In the genomic region with DNA sequence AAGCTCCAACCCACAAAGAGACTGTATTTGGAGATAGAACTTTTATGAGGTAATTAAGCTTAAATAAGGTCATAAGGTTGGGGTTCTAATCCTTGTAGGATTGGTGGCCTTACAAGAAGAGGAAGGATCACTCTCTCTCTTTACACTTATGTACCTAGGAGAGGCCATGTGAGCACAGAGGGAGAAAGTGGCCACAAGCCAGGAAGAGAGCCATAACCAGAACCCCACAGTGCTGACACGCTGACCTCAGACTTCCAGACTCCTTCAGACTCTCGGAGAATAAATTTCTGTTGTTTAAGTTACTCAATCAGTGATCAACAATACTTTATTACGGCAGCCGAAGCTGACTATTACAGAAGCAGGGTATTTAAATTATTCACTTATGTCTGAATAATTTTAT, we compare ENCODE assay signal across 2 cellular contexts.
TF ChIP-seq lines count a peak whose summit lies in the region.

No MANE protein-coding gene starts in this region.

TF ChIP-seq in GM23338, 12 proteins besides CTCF, POLR2A, EP300 and RAD21 (continues in another document):
- TF ChIP-seq, protein P1, sequence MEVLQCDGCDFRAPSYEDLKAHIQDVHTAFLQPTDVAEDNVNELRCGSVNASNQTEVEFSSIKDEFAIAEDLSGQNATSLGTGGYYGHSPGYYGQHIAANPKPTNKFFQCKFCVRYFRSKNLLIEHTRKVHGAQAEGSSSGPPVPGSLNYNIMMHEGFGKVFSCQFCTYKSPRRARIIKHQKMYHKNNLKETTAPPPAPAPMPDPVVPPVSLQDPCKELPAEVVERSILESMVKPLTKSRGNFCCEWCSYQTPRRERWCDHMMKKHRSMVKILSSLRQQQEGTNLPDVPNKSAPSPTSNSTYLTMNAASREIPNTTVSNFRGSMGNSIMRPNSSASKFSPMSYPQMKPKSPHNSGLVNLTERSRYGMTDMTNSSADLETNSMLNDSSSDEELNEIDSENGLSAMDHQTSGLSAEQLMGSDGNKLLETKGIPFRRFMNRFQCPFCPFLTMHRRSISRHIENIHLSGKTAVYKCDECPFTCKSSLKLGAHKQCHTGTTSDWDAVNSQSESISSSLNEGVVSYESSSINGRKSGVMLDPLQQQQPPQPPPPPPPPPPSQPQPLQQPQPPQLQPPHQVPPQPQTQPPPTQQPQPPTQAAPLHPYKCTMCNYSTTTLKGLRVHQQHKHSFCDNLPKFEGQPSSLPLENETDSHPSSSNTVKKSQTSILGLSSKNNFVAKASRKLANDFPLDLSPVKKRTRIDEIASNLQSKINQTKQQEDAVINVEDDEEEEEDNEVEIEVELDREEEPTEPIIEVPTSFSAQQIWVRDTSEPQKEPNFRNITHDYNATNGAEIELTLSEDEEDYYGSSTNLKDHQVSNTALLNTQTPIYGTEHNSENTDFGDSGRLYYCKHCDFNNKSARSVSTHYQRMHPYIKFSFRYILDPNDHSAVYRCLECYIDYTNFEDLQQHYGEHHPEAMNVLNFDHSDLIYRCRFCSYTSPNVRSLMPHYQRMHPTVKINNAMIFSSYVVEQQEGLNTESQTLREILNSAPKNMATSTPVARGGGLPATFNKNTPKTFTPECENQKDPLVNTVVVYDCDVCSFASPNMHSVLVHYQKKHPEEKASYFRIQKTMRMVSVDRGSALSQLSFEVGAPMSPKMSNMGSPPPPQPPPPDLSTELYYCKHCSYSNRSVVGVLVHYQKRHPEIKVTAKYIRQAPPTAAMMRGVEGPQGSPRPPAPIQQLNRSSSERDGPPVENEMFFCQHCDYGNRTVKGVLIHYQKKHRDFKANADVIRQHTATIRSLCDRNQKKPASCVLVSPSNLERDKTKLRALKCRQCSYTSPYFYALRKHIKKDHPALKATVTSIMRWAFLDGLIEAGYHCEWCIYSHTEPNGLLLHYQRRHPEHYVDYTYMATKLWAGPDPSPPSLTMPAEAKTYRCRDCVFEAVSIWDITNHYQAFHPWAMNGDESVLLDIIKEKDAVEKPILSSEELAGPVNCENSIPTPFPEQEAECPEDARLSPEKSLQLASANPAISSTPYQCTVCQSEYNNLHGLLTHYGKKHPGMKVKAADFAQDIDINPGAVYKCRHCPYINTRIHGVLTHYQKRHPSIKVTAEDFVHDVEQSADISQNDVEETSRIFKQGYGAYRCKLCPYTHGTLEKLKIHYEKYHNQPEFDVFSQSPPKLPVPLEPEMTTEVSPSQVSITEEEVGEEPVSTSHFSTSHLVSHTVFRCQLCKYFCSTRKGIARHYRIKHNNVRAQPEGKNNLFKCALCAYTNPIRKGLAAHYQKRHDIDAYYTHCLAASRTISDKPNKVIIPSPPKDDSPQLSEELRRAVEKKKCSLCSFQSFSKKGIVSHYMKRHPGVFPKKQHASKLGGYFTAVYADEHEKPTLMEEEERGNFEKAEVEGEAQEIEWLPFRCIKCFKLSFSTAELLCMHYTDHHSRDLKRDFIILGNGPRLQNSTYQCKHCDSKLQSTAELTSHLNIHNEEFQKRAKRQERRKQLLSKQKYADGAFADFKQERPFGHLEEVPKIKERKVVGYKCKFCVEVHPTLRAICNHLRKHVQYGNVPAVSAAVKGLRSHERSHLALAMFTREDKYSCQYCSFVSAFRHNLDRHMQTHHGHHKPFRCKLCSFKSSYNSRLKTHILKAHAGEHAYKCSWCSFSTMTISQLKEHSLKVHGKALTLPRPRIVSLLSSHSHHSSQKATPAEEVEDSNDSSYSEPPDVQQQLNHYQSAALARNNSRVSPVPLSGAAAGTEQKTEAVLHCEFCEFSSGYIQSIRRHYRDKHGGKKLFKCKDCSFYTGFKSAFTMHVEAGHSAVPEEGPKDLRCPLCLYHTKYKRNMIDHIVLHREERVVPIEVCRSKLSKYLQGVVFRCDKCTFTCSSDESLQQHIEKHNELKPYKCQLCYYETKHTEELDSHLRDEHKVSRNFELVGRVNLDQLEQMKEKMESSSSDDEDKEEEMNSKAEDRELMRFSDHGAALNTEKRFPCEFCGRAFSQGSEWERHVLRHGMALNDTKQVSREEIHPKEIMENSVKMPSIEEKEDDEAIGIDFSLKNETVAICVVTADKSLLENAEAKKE (CRISPR knock-in tag; IDR thresholded peaks at IDR 0.05), result no peak
- TF ChIP-seq NANOG (IDR thresholded peaks at IDR 0.05; ENCODE audit: borderline replicate concordance) (no peak), CREB1 (CRISPR knock-in tag; IDR thresholded peaks at IDR 0.05; ENCODE audit: low read depth) (no peak), POLR2AphosphoS5 (IDR thresholded peaks at IDR 0.05; ENCODE audit: low read depth) (no peak), EZH2phosphoT487 (IDR thresholded peaks at IDR 0.05; ENCODE audit: unreplicated experiment) (no peak), ZNF331 (CRISPR knock-in tag; IDR thresholded peaks at IDR 0.05; ENCODE audit: low read depth) (no peak), STAT1 (IDR thresholded peaks at IDR 0.05; ENCODE audit: unreplicated experiment) (no peak), ZNF114 (CRISPR knock-in tag; IDR thresholded peaks at IDR 0.05) (no peak), EZH2 (IDR thresholded peaks at IDR 0.05; ENCODE audit: low read depth, unreplicated experiment) (no peak)
- TF ChIP-seq, protein P2, sequence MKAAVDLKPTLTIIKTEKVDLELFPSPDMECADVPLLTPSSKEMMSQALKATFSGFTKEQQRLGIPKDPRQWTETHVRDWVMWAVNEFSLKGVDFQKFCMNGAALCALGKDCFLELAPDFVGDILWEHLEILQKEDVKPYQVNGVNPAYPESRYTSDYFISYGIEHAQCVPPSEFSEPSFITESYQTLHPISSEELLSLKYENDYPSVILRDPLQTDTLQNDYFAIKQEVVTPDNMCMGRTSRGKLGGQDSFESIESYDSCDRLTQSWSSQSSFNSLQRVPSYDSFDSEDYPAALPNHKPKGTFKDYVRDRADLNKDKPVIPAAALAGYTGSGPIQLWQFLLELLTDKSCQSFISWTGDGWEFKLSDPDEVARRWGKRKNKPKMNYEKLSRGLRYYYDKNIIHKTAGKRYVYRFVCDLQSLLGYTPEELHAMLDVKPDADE (IDR thresholded peaks at IDR 0.05), result no peak

TF ChIP-seq in H1, 55 proteins besides CTCF, POLR2A, EP300 and RAD21:
- TF ChIP-seq TBP (IDR thresholded peaks at IDR 0.05; ENCODE audit: low read depth, low read length) (no peak), RXRA (IDR thresholded peaks at IDR 0.05; ENCODE audit: insufficient read depth, low read depth, low read length) (no peak), CHD2 (IDR thresholded peaks at IDR 0.05; ENCODE audit: low read length) (no peak), EGR1 (IDR thresholded peaks at IDR 0.05; ENCODE audit: borderline replicate concordance, low read depth, low read length) (no peak), BCL11A (IDR thresholded peaks at IDR 0.05; ENCODE audit: low read depth in 2 of 2, low read length in 2 of 2) (no peak), HDAC6 (IDR thresholded peaks at IDR 0.05; ENCODE audit: low read depth, low read length) (no peak), MAFK (IDR thresholded peaks at IDR 0.05; ENCODE audit: low read depth, low read length) (no peak), TAF1 (IDR thresholded peaks at IDR 0.05; ENCODE audit: low read depth, low read length) (no peak), CBX5 (IDR thresholded peaks at IDR 0.05; ENCODE audit: low read depth, low read length) (no peak)
